ENCODE assay signal across 7 cellular contexts in genomic region chr10:21527634-21528451, GRCh38. TPM values are rescaled to one million over a fixed set of nuclear protein-coding genes. Genes with fewer than 3 reads are reported as not detected.
DNase-seq lines count a peak whose midpoint lies in the region; ATAC-seq and TF ChIP-seq lines count a peak whose summit lies in the region.

No MANE protein-coding gene starts in this region.

- no peak for TF ChIP-seq POLR2A in breast epithelium (IDR thresholded peaks at IDR 0.05)

- H3K4me1 ChIP-seq in breast epithelium: no peaks in the 10 kb centered on the region
- peaks cover 13% of the 10 kb centered on the region for H3K4me1 ChIP-seq in upper lobe of right lung

- H3K4me3 ChIP-seq in GM12865 (ENCODE audit: low read depth, low read length) (peak overlapping the region; percentile 91), breast epithelium (peak overlapping the region; percentile 64 to 77 (median 69)), upper lobe of right lung (peak overlapping the region; percentile 84)

- intact Hi-C loops in breast epithelium (cut with DNase I; ENCODE audit: low total_unique reads) (no loop called here), upper lobe of right lung (cut with DNase I) (no loop called here)

- no peaks in the 10 kb centered on the region for H3K36me3 ChIP-seq in breast epithelium
- no peaks in the 10 kb centered on the region for H3K36me3 ChIP-seq in upper lobe of right lung

- DNase-seq in GM12865 (ENCODE audit: low read depth) (no peak), NCI-H2227 (lab: John Stamatoyannopoulos, UW; ENCODE audit: unreplicated experiment) (peak; percentile 51), breast epithelium (ENCODE audit: low spot score in 2 of 2) (no peak), lung microvascular endothelial cell (ENCODE audit: low read depth in 2 of 2) (peak; percentile 56 to 64), upper lobe of right lung (no peak), NCI-H774 (lab: John Stamatoyannopoulos, UW) (no peak), NOMO-1 treated with DMSO at 0.1 percent for 48 hours (lab: John Stamatoyannopoulos, UW; ENCODE audit: unreplicated experiment) (no peak)

- no peaks in the 10 kb centered on the region for H3K9me3 ChIP-seq in breast epithelium
- H3K9me3 ChIP-seq in upper lobe of right lung: no peaks in the 10 kb centered on the region

- no peak for ATAC-seq in upper lobe of right lung

- H3K27ac ChIP-seq in breast epithelium (peak overlapping the region; percentile 97 to 98), upper lobe of right lung (peak overlapping the region; percentile 98)

- TF ChIP-seq CTCF in GM12865 (IDR thresholded peaks at IDR 0.05; ENCODE audit: insufficient read depth, low read depth, low read length, missing control alignments) (no peak), breast epithelium (IDR thresholded peaks at IDR 0.05) (no peak), upper lobe of right lung (IDR thresholded peaks at IDR 0.05) (no peak)

- H3K27me3 ChIP-seq in breast epithelium (no peaks in the 10 kb centered on the region), upper lobe of right lung (no peaks in the 10 kb centered on the region)

RNA-seq across cellular contexts. Expression of gene SKIDA1, which starts 2.4 kb away (rescaled TPM):
- 1 to 10 TPM in 1 of 3 donors, under 1 TPM in 2; 0.59 to 1.4 (median 0.98) TPM for total RNA-seq in breast epithelium
- 1.1 and 1.4 TPM in 2 replicates for total RNA-seq in lung microvascular endothelial cell
- 0.69 TPM for total RNA-seq in upper lobe of right lung

RNA-seq across cellular contexts. Expression of gene MLLT10, which starts 6.2 kb away (rescaled TPM):
- total RNA-seq in breast epithelium (10 to 100 TPM; 45.6 to 74.6 (median 58.0) TPM), lung microvascular endothelial cell (28.1 and 46.6 TPM in 2 replicates), upper lobe of right lung (60.6 TPM)

Comparison
In these comparisons a context has a peak if more than half of its experiments do, and no peak if none do; other contexts are left out.
1. DNase-seq: peak in NCI-H2227 (single experiment) and lung microvascular endothelial cell (2 of 2); none in GM12865 (single experiment), breast epithelium (0 of 2), upper lobe of right lung (single experiment), NCI-H774 (single experiment) and NOMO-1 treated with DMSO at 0.1 percent for 48 hours (single experiment).
2. Peak in every context shown above with its lines, with median percentiles within 50 percentile points of each other: H3K4me3 ChIP-seq.